In genomic region chr1:212721388-212722247, GRCh38 we compare ENCODE assay signal across 9 cellular contexts. TPM values are rescaled to one million over a fixed set of nuclear protein-coding genes. Genes with fewer than 3 reads are reported as not detected.
DNase-seq lines count a peak whose midpoint lies in the region; ATAC-seq, FAIRE-seq and TF ChIP-seq lines count a peak whose summit lies in the region.
"Had no signal": no experiment of that assay in that cellular context is flagged by ENCODE, and none has a peak within 500 bp of the region (broad histone marks: within the 10 kb centered on the region; RNA-seq: fewer than 3 reads in every experiment).

No MANE protein-coding gene starts in this region.

- H3K36me3 ChIP-seq in GM23248 (ENCODE audit: low read depth) (no peaks in the 10 kb centered on the region), tibial artery (no peaks in the 10 kb centered on the region)

- H3K4me1 ChIP-seq in GM23248 (ENCODE audit: insufficient read depth), result peaks cover 7% of the 10 kb centered on the region
- H3K4me1 ChIP-seq in tibial artery, result no peaks in the 10 kb centered on the region

- H3K27ac ChIP-seq in AG04450 (ENCODE audit: low read depth, low read length) (peak overlapping the region; percentile 39), GM23248 (0 out of 2 replicates have a peak overlapping the region, but pooled peaks have one; percentile 14), tibial artery (no peak overlapping the region)

- WGBS in GM23248 (ENCODE audit: low coverage in 1 of 2, low lambda C conversion rate in 2 of 2, missing lambda C conversion rate in 2 of 2), 2 experiments, result 55 to 56% methylated on average over 9 of the region's 9 CpGs

- no peak overlapping the region for H2AFZ ChIP-seq in GM23248

- H3K79me2 ChIP-seq in GM23248 (ENCODE audit: insufficient read depth), result no peaks in the 10 kb centered on the region

- CTCF ChIA-PET in AG04450 (lab: Charles Lee), result interaction anchor here (0.8 to 1.6 kb wide), 4 partner anchors 28 to 244 kb away, joined by 3 to 6 read pairs (median 6); no protein-coding TSS in a partner anchor

- no peak for FAIRE-seq in GM19239 (lab: Jason Lieb, UNC)

- no peaks in the 10 kb centered on the region for H3K36me3 Mint-ChIP-seq in T-helper 17 cell (ENCODE audit: low read depth)

- no peaks in the 10 kb centered on the region for H4K20me1 ChIP-seq in GM23248 (ENCODE audit: insufficient read depth)

- peak overlapping the region; percentile 47 for H3K27ac Mint-ChIP-seq in T-helper 17 cell

- in situ Hi-C loops in GM23248 (cut with MboI), result no loop called here

- H3K4me1 Mint-ChIP-seq in T-helper 17 cell, result peaks cover 22% of the 10 kb centered on the region

- peaks cover 5% of the 10 kb centered on the region; the same call in 1 of the 2 replicates for H3F3A ChIP-seq in GM23248 (ENCODE audit: insufficient read depth)

- peak overlapping the region; percentile 71 for H3K4me3 Mint-ChIP-seq in T-helper 17 cell

- peaks cover 17% of the 10 kb centered on the region for H3K27me3 Mint-ChIP-seq in T-helper 17 cell

- H3K9me2 ChIP-seq in GM23248 (ENCODE audit: insufficient read depth), result no peaks in the 10 kb centered on the region

- ATAC-seq in T-helper 17 cell, result peak; percentile 50

- H3K4me3 ChIP-seq in AG04450 (ENCODE audit: low read depth, low read length) (no peak overlapping the region), GM23248 (peak overlapping the region; percentile 49), foreskin fibroblast (ENCODE audit: low read depth in 1 of 2, low read length in 2 of 2) (no peak overlapping the region), tibial artery (no peak overlapping the region)

- POLR2A ChIA-PET in AG04450 (lab: Yijun Ruan, JAX), result no interaction called here

- TF ChIP-seq CTCF in AG04450 (IDR thresholded peaks at IDR 0.05; ENCODE audit: low read depth, low read length) (no peak), foreskin fibroblast (IDR thresholded peaks at IDR 0.05; ENCODE audit: low read depth, low read length) (no peak), tibial artery (IDR thresholded peaks at IDR 0.05) (no peak)

- peak overlapping the region; percentile 25; the same call in 1 of the 2 replicates for H3K9ac ChIP-seq in GM23248

- H3K4me2 ChIP-seq in GM23248 (ENCODE audit: unreplicated experiment), result peak overlapping the region; percentile 71

- peaks cover 5% of the 10 kb centered on the region for H3K9me3 ChIP-seq in AG04450 (ENCODE audit: control insufficient read depth, insufficient read depth, low read length)
- no peaks in the 10 kb centered on the region for H3K9me3 ChIP-seq in GM23248 (ENCODE audit: low read depth)
- no peaks in the 10 kb centered on the region for H3K9me3 ChIP-seq in T-helper 17 cell (ENCODE audit: control insufficient read depth, low read length, poor library complexity, severe bottlenecking)
- no peaks in the 10 kb centered on the region for H3K9me3 ChIP-seq in tibial artery

- DNase-seq in AG04450 (ENCODE audit: low read depth, low spot score) (no peak), GM23248 (peak; percentile 92), T-helper 17 cell (no peak), foreskin fibroblast (peak; percentile 48 to 77), NCI-H526 treated with DMSO at 0.1 percent for 48 hours (lab: John Stamatoyannopoulos, UW) (no peak), GM19239 (ENCODE audit: insufficient read length, low spot score) (no peak), tibial artery (no peak), amygdala (lab: John Stamatoyannopoulos, UW) (no peak)
- DNase-seq: NCI-H1105 had no signal

- H3K27me3 ChIP-seq in AG04450 (ENCODE audit: control insufficient read depth, insufficient read depth, low read length) (no peaks in the 10 kb centered on the region), GM23248 (replicated peaks; ENCODE audit: insufficient read depth) (no peaks in the 10 kb centered on the region), tibial artery (no peaks in the 10 kb centered on the region)

- intact Hi-C loops in tibial artery (cut with DNase I; ENCODE audit: low total_unique reads), result no loop called here

RNA-seq across cellular contexts. Expression of gene BATF3, which starts 22.0 kb away (rescaled TPM):
- polyA plus RNA-seq in AG04450 (2011; rRNA removed), result 1.4 and 1.5 TPM in 2 replicates
- polyA minus RNA-seq in AG04450 (2011; rRNA and poly(A)+ RNA removed), result 0.48 and 0.60 TPM in 2 replicates
- total RNA-seq in GM23248 (2014; rRNA removed; shearing (Covaris generic)), result 0.86 and 1.4 TPM in 2 replicates
- polyA plus RNA-seq in GM23248 (2016; fragmentation: Nextera tagmentation; extraction: Ambion mirVana), result 0.46 and 0.60 TPM in 2 replicates
- total RNA-seq in T-helper 17 cell, result under 1 TPM; 0.20 to 0.34 TPM

Comparison
In these comparisons a context has a peak if more than half of its experiments do, and no peak if none do; other contexts are left out.
1. DNase-seq: peak in GM23248 (single experiment) and foreskin fibroblast (2 of 2); none in AG04450 (single experiment), T-helper 17 cell (0 of 3), NCI-H526 treated with DMSO at 0.1 percent for 48 hours (single experiment), GM19239 (single experiment), tibial artery (0 of 2) and amygdala (0 of 56).
2. H3K27ac ChIP-seq: peak in AG04450 (single experiment) and GM23248 (single experiment); none in tibial artery (0 of 2).